Comparison of ENCODE assay signal across 27 cellular contexts in genomic region chr7:17027803-17028163, GRCh38.
"Had no signal": no experiment of that assay in that cellular context is flagged by ENCODE, and none has a peak within 500 bp of the region (broad histone marks: within the 10 kb centered on the region; RNA-seq: fewer than 3 reads in every experiment).

No MANE protein-coding gene starts in this region.

- ATAC-seq: activated CD4-positive, alpha-beta T cell treated with anti-CD3 and anti-CD28 coated beads for 36 hours; activated naive CD8-positive, alpha-beta T cell treated with anti-CD3 and anti-CD28 coated beads, Interleukin-2, amount 50 U/mL, for 24 hours; body of pancreas; gastrocnemius medialis; right cardiac atrium had no signal

- H3K27ac ChIP-seq: body of pancreas, gastrocnemius medialis, neutrophil, parathyroid adenoma, tibial artery had no signal

- H3K36me3 ChIP-seq: esophagus muscularis mucosa, gastrocnemius medialis, heart left ventricle, neutrophil, tibial artery had no signal

- H3K27ac Mint-ChIP-seq: activated B cell treated with CpG ODN at 0.5 μM for 24 hours; activated CD4-positive, alpha-beta T cell treated with anti-CD3 and anti-CD28 coated beads for 36 hours; activated naive CD8-positive, alpha-beta T cell treated with anti-CD3 and anti-CD28 coated beads, Interleukin-2, amount 50 U/mL, for 24 hours; mesothelial cell of epicardium; nephron; stimulated activated naive CD8-positive, alpha-beta T cell treated with anti-CD3 and anti-CD28 coated beads, Interleukin-15, Interleukin-2, amounts not matched to agents 100 ng/mL and 50 ng/mL, for 24 hours had no signal

- H3K27me3 ChIP-seq: body of pancreas, esophagus muscularis mucosa, gastrocnemius medialis, heart left ventricle, neutrophil, tibial artery had no signal

- H3K27me3 Mint-ChIP-seq: activated B cell treated with CpG ODN at 0.5 μM for 24 hours; activated naive CD8-positive, alpha-beta T cell treated with anti-CD3 and anti-CD28 coated beads, Interleukin-2, amount 50 U/mL, for 24 hours; stimulated activated naive CD8-positive, alpha-beta T cell treated with anti-CD3 and anti-CD28 coated beads, Interleukin-15, Interleukin-2, amounts not matched to agents 100 ng/mL and 50 ng/mL, for 24 hours had no signal

- H3K4me1 Mint-ChIP-seq: nephron had no signal

- H3K36me3 Mint-ChIP-seq: mesothelial cell of epicardium had no signal

- H3K4me3 Mint-ChIP-seq: activated B cell treated with CpG ODN at 0.5 μM for 24 hours; activated CD4-positive, alpha-beta T cell treated with anti-CD3 and anti-CD28 coated beads for 36 hours; activated naive CD8-positive, alpha-beta T cell treated with anti-CD3 and anti-CD28 coated beads, Interleukin-2, amount 50 U/mL, for 24 hours; mesothelial cell of epicardium; nephron; stimulated activated naive CD8-positive, alpha-beta T cell treated with anti-CD3 and anti-CD28 coated beads, Interleukin-15, Interleukin-2, amounts not matched to agents 100 ng/mL and 50 ng/mL, for 24 hours had no signal

- DNase-seq: activated B cell treated with CpG ODN at 0.5 μM for 24 hours; activated CD4-positive, alpha-beta T cell treated with anti-CD3 and anti-CD28 coated beads for 36 hours; activated CD4-positive, alpha-beta T cell treated with anti-CD3 and anti-CD28 coated beads, Interleukin-2, amount 50 U/mL, for 48 hours; activated effector memory CD4-positive, alpha-beta T cell treated with Interleukin-2 at 50 U/mL for 16 hours; activated naive CD4-positive, alpha-beta T cell treated with anti-CD3 and anti-CD28 coated beads, Interleukin-2, amount 50 U/mL, for 16 hours; activated naive CD8-positive, alpha-beta T cell treated with anti-CD3 and anti-CD28 coated beads, Interleukin-2, amount 50 U/mL, for 24 hours; activated T-cell treated with anti-CD3 and anti-CD28 coated beads, Interleukin-2, amount 50 U/mL, for 48 hours; anterior cingulate cortex; body of pancreas; caudate nucleus; effector memory CD4-positive, alpha-beta T cell; gastrocnemius medialis; heart left ventricle; islet precursor cell; left cardiac atrium; right cardiac atrium; stimulated activated CD4-positive, alpha-beta T cell treated with anti-CD3 and anti-CD28 coated beads, Interleukin-12 subunit alpha, Interleukin-12 subunit beta, amount 100 ng/mL, for 4 hours; stimulated activated CD4-positive, alpha-beta T cell treated with anti-CD3 and anti-CD28 coated beads, Interleukin-4, amount 100 ng/mL, for 4 hours; T-helper 1 cell; T-helper 9 cell; tibial artery had no signal

- H3K9me3 Mint-ChIP-seq: activated B cell treated with CpG ODN at 0.5 μM for 24 hours; activated naive CD8-positive, alpha-beta T cell treated with anti-CD3 and anti-CD28 coated beads, Interleukin-2, amount 50 U/mL, for 24 hours; stimulated activated naive CD8-positive, alpha-beta T cell treated with anti-CD3 and anti-CD28 coated beads, Interleukin-15, Interleukin-2, amounts not matched to agents 100 ng/mL and 50 ng/mL, for 24 hours had no signal

- H3K9ac ChIP-seq: parathyroid adenoma had no signal

- H3K4me3 ChIP-seq: body of pancreas, esophagus muscularis mucosa, gastrocnemius medialis, heart left ventricle, tibial artery had no signal

- H3K9me3 ChIP-seq: body of pancreas, gastrocnemius medialis, neutrophil had no signal

- H3K4me1 ChIP-seq: body of pancreas, esophagus muscularis mucosa, gastrocnemius medialis, parathyroid adenoma, tibial artery had no signal
